1 cellular context compared by ENCODE assay signal in genomic region chr14:81172353-81172752, GRCh38.
TF ChIP-seq lines count a peak whose summit lies in the region.

No MANE protein-coding gene starts in this region.

TF ChIP-seq in IMR-90, 13 proteins besides CTCF, POLR2A, EP300 and RAD21 (continued from another document):
- TF ChIP-seq USF2 (IDR thresholded peaks at IDR 0.05; ENCODE audit: low read depth, low read length): no peak
- TF ChIP-seq CEBPB (IDR thresholded peaks at IDR 0.05; ENCODE audit: low read depth, low read length): no peak
- no peak for TF ChIP-seq RCOR1 (IDR thresholded peaks at IDR 0.05; ENCODE audit: insufficient replicate concordance, low read length)
- TF ChIP-seq FOS (IDR thresholded peaks at IDR 0.05; ENCODE audit: low read depth, low read length): no peak
- no peak for TF ChIP-seq RFX5 (IDR thresholded peaks at IDR 0.05; ENCODE audit: low read depth, low read length)
